In genomic region chr12:79689477-79690155, GRCh38 we compare ENCODE assay signal across 8 cellular contexts. TPM values are rescaled to one million over a fixed set of nuclear protein-coding genes. Genes with fewer than 3 reads are reported as not detected.
DNase-seq lines count a peak whose midpoint lies in the region; ATAC-seq and TF ChIP-seq lines count a peak whose summit lies in the region.

No MANE protein-coding gene starts in this region.

- TF ChIP-seq CTCF in activated B cell treated with CpG ODN at 0.5 μM for 24 hours (IDR thresholded peaks at IDR 0.05): no peak
- peak in 1 of 2 donors; percentile 2 for TF ChIP-seq CTCF in fibroblast of lung (conservative IDR thresholded peaks at IDR 0.05 in 1 of 2, IDR thresholded peaks at IDR 0.05 in 1 of 2; ENCODE audit: low read depth in 1 of 2, low read length in 2 of 2)

- CTCF ChIA-PET in activated B cell treated with CpG ODN at 0.5 μM for 24 hours (lab: Charles Lee): interaction anchor here (1.4 to 1.8 kb wide), 2 partner anchors 106 to 136 kb away, joined by 4 to 5 read pairs; no protein-coding TSS in a partner anchor

- H3K27ac ChIP-seq in HUES6 (ENCODE audit: low read depth, low read length) (peak overlapping the region; percentile 88), fibroblast of lung (ENCODE audit: insufficient read depth, low read length) (peak overlapping the region; percentile 52)

- peaks cover 5% of the 10 kb centered on the region for H3K79me2 ChIP-seq in fibroblast of lung (ENCODE audit: control insufficient read depth, insufficient read depth, low read length)

- POLR2A ChIA-PET in activated B cell treated with CpG ODN at 0.5 μM for 24 hours (lab: Charles Lee): interaction anchor here (0.9 to 1.8 kb wide), 3 partner anchors 16 to 74 kb away, joined by 4 to 6 read pairs (median 4); no protein-coding TSS in a partner anchor

- H3K9me3 ChIP-seq in HUES6 (ENCODE audit: control insufficient read depth, insufficient read depth, low read depth, low read length) (no peaks in the 10 kb centered on the region), fibroblast of lung (ENCODE audit: control insufficient read depth, insufficient read depth, low read depth, low read length) (no peaks in the 10 kb centered on the region)

- H3K4me1 ChIP-seq in HUES6 (ENCODE audit: control insufficient read depth, insufficient read depth, low read length) (peaks cover 34% of the 10 kb centered on the region), fibroblast of lung (ENCODE audit: control insufficient read depth, extremely low read depth, insufficient read depth, low read length) (peaks cover 9% of the 10 kb centered on the region)

- H4K20me1 ChIP-seq in fibroblast of lung (ENCODE audit: control insufficient read depth, extremely low read depth, insufficient read depth, low read length): no peaks in the 10 kb centered on the region

- no peaks in the 10 kb centered on the region for H3K27me3 ChIP-seq in HUES6 (ENCODE audit: control insufficient read depth, insufficient read depth, low read length)
- H3K27me3 ChIP-seq in fibroblast of lung (ENCODE audit: control insufficient read depth, insufficient read depth, low read length): no peaks in the 10 kb centered on the region

- H3K4me1 Mint-ChIP-seq in activated B cell treated with CpG ODN at 0.5 μM for 24 hours (peaks cover 39% of the 10 kb centered on the region), naive B cell (peaks cover 33 to 41% (median 35%) of the 10 kb centered on the region in 3 donors)

- H3K4me2 ChIP-seq in fibroblast of lung (ENCODE audit: extremely low read depth, insufficient read depth, low read length): peak overlapping the region; percentile 96

- peak overlapping the region; percentile 68 for H2AFZ ChIP-seq in fibroblast of lung (ENCODE audit: low read length)

- peak overlapping the region; percentile 99 for H3K4me3 ChIP-seq in HUES6 (ENCODE audit: low read depth, low read length)
- H3K4me3 ChIP-seq in fibroblast of lung (replicated peaks in 1 of 4; ENCODE audit: control extremely low read depth in 1 of 4, insufficient read depth in 1 of 4, low read depth in 3 of 4, low read length in 4 of 4): peak overlapping the region; percentile 75 to 91 (median 86)

- peak overlapping the region; percentile 86 for H3K27ac Mint-ChIP-seq in activated B cell treated with CpG ODN at 0.5 μM for 24 hours
- H3K27ac Mint-ChIP-seq in naive B cell: peak overlapping the region; percentile 91 to 98 (median 96)

- H3K9ac ChIP-seq in HUES6 (ENCODE audit: low read length) (peak overlapping the region; percentile 80), fibroblast of lung (ENCODE audit: insufficient read depth, low read length) (peak overlapping the region; percentile 65)

- DNase-seq in activated CD4-positive, CD25-positive, alpha-beta regulatory T cell treated with anti-CD3 and anti-CD28 coated beads, Interleukin-2, amount 50 U/mL, for 72 hours: peak; percentile 34
- DNase-seq in activated CD4-positive, CD25-positive, alpha-beta regulatory T cell (lab: John Stamatoyannopoulos, UW): no peak
- peak; percentile 56 for DNase-seq in activated B cell treated with CpG ODN at 0.5 μM for 24 hours
- DNase-seq in fibroblast of lung (ENCODE audit: low read depth in 2 of 2): peak; percentile 40 to 54
- DNase-seq in naive B cell: peak; percentile 59
- no peak for DNase-seq in dedifferentiated amniotic fluid mesenchymal stem cell (ENCODE audit: extremely low spot score)

- H3K36me3 Mint-ChIP-seq in activated B cell treated with CpG ODN at 0.5 μM for 24 hours (ENCODE audit: low read depth) (peaks cover 2% of the 10 kb centered on the region), naive B cell (no peaks in the 10 kb centered on the region)

- H3K36me3 ChIP-seq in HUES6 (ENCODE audit: control insufficient read depth, insufficient read depth, low read length): 0 out of 2 replicates have a peak, but pooled peaks cover 2% of the 10 kb centered on the region
- H3K36me3 ChIP-seq in fibroblast of lung (ENCODE audit: control insufficient read depth, insufficient read depth, low read length): no peaks in the 10 kb centered on the region

- intact Hi-C loops in activated B cell treated with CpG ODN at 0.5 μM for 24 hours (cut with micrococcal nuclease): loop anchor here (1.0 to 5.0 kb wide), 6 partner anchors 16 to 246 kb away; partner anchors contain the start of gene PPP1R12A

- H3K9me3 Mint-ChIP-seq in activated B cell treated with CpG ODN at 0.5 μM for 24 hours: no peaks in the 10 kb centered on the region
- no peaks in the 10 kb centered on the region for H3K9me3 Mint-ChIP-seq in naive B cell

- ATAC-seq in GM21529 (IDR thresholded peaks at IDR 0.05; ENCODE audit: unreplicated experiment): peak; percentile 25
- ATAC-seq in activated B cell treated with CpG ODN at 0.5 μM for 24 hours (ENCODE audit: low read depth): peak; percentile 14
- ATAC-seq in naive B cell (ENCODE audit: low read depth in 2 of 2): peak; percentile 49 to 54

- H3K4me3 Mint-ChIP-seq in activated B cell treated with CpG ODN at 0.5 μM for 24 hours (peak overlapping the region; percentile 91), naive B cell (peak overlapping the region; percentile 90 to 95 (median 94))

- no peaks in the 10 kb centered on the region for H3K27me3 Mint-ChIP-seq in activated B cell treated with CpG ODN at 0.5 μM for 24 hours
- no peaks in the 10 kb centered on the region for H3K27me3 Mint-ChIP-seq in naive B cell

RNA-seq across cellular contexts. Expression of gene PAWR, which starts 1.1 kb away (rescaled TPM):
- total RNA-seq in activated B cell treated with CpG ODN at 0.5 μM for 24 hours: 50.0 and 53.1 TPM in 2 replicates
- 16.0 and 16.9 TPM in 2 replicates for total RNA-seq in fibroblast of lung
- 2.7 and 6.5 TPM in 2 replicates for polyA plus RNA-seq in fibroblast of lung
- polyA plus RNA-seq in fibroblast of lung (2012): 4.2 and 11.0 TPM in 2 replicates
- 1.0 and 1.2 TPM in 2 replicates for polyA minus RNA-seq in fibroblast of lung (ENCODE audit: low replicate concordance)
- 10 to 100 TPM; 15.8 to 29.9 (median 20.3) TPM for polyA plus RNA-seq in naive B cell (ENCODE audit: low read depth in 6 of 6)

Comparison
In these comparisons a context has a peak if more than half of its experiments do, and no peak if none do; other contexts are left out.
1. DNase-seq: peak in activated CD4-positive, CD25-positive, alpha-beta regulatory T cell treated with anti-CD3 and anti-CD28 coated beads, Interleukin-2, amount 50 U/mL, for 72 hours (single experiment), activated B cell treated with CpG ODN at 0.5 μM for 24 hours (single experiment), fibroblast of lung (2 of 2) and naive B cell (single experiment); none in activated CD4-positive, CD25-positive, alpha-beta regulatory T cell (0 of 4) and dedifferentiated amniotic fluid mesenchymal stem cell (single experiment).
2. Peak in every context shown above with its lines, with median percentiles within 50 percentile points of each other: ATAC-seq.